Comparison of ENCODE assay signal across 8 cellular contexts in genomic region chr20:34676642-34677373, GRCh38. TPM values are rescaled to one million over a fixed set of nuclear protein-coding genes. Genes with fewer than 3 reads are reported as not detected.
DNase-seq lines count a peak whose midpoint lies in the region; ATAC-seq lines count a peak whose summit lies in the region.

Gene PIGU, minus strand, starts transcription at chr20:34677092. Its CDS starts 7 bp downstream, at chr20:34677085.

- H3K9me3 ChIP-seq in right cardiac atrium (ENCODE audit: control insufficient read depth, low read length) (no peaks in the 10 kb centered on the region), aorta (ENCODE audit: control insufficient read depth, low read length) (no peaks in the 10 kb centered on the region)

- H3K36me3 ChIP-seq in aorta (ENCODE audit: control insufficient read depth in 1 of 2, insufficient read depth in 2 of 2, low read length in 1 of 2): no peaks in the 10 kb centered on the region

- peak within 1 kb of the TSS; percentile 72 for H3K27ac ChIP-seq in right cardiac atrium (ENCODE audit: low read length)
- H3K27ac ChIP-seq in aorta (ENCODE audit: low read depth in 1 of 2, low read length in 2 of 2): peak within 1 kb of the TSS in 1 of 2 donors; percentile 49

- no peaks in the 10 kb centered on the region for H3K27me3 ChIP-seq in right cardiac atrium (ENCODE audit: control insufficient read depth, insufficient read depth)
- no peaks in the 10 kb centered on the region for H3K27me3 ChIP-seq in aorta (ENCODE audit: control insufficient read depth in 1 of 2, insufficient read depth in 2 of 2, low read length in 1 of 2)

- under 1% methylated on average over 64 of the region's 64 CpGs for WGBS in right cardiac atrium
- WGBS in aorta, 2 donors: 0 to 1% methylated on average over 63 to 64 of the region's 64 CpGs

- ATAC-seq in GM18498 (IDR thresholded peaks at IDR 0.05; ENCODE audit: unreplicated experiment) (peak; percentile 95), HG02938 (IDR thresholded peaks at IDR 0.05; ENCODE audit: unreplicated experiment) (peak; percentile 88), right cardiac atrium (peak; percentile 100), aorta (ENCODE audit: low FRiP score) (peak; percentile 99)

- DNase-seq in NCI-H187 (lab: John Stamatoyannopoulos, UW): peak; percentile 77 to 90
- DNase-seq in T-helper 2 cell: peak; percentile 92 to 99 (median 94)
- DNase-seq in anterior cingulate cortex (lab: John Stamatoyannopoulos, UW): peak; percentile 52 to 97 (median 94)
- DNase-seq in right cardiac atrium: peak; percentile 96 to 98 (median 98)
- peak; percentile 97 for DNase-seq in putamen (ENCODE audit: low spot score)
- DNase-seq in aorta: peak; percentile 97 to 99

- intact Hi-C loops in right cardiac atrium (cut with DNase I): no loop called here
- intact Hi-C loops in aorta (cut with DNase I): no loop called here

- peak within 1 kb of the TSS; percentile 89 for H3K4me3 ChIP-seq in right cardiac atrium (ENCODE audit: low read length)
- peak within 1 kb of the TSS; percentile 73 to 98 for H3K4me3 ChIP-seq in aorta (ENCODE audit: low read length in 2 of 2)

- no peaks in the 10 kb centered on the region for H3K4me1 ChIP-seq in right cardiac atrium (ENCODE audit: control insufficient read depth, insufficient read depth, low read length)
- H3K4me1 ChIP-seq in aorta (ENCODE audit: control insufficient read depth in 1 of 2, insufficient read depth in 2 of 2, low read length in 2 of 2): no peaks in the 10 kb centered on the region

RNA-seq across cellular contexts. Expression of gene PIGU, which starts in this region (rescaled TPM):
- total RNA-seq in right cardiac atrium: 10 to 100 TPM; 11.6 to 14.4 (median 13.6) TPM
- polyA plus RNA-seq in right cardiac atrium: 18.9 TPM
- total RNA-seq in aorta: 10 to 100 TPM; 10.1 to 11.0 TPM
- polyA plus RNA-seq in aorta: 10 to 100 TPM in 1 of 2 donors, 1 to 10 TPM in 1; 6.5 to 17.3 TPM
